Comparison of ENCODE assay signal across 8 cellular contexts in the genomic region with DNA sequence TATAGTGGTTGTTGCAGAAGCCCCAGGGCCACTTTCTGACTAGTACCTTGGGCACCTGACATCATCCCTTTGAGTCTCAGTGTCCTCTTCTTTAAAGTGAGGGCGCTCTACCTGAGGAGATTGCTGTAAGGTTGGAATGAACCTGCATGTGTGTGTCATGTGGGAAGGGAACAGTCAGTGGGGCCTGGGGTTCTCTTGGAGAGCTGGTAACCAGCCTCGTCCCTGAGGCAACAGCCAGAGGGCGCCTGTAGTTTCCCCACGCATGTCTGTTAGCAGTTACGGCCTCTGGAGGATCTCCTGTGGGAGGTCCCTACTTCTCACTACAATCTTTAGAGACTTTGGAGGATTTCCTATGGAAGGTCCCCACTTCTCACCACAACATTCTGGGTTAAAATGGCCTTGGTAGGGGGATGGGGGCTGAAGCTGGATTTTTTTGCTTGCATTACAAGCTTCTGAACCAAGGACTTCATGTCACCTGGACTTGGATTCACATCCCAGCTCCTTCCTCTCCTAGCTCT. TPM values are rescaled to one million over a fixed set of nuclear protein-coding genes. Genes with fewer than 3 reads are reported as not detected.
A peak's percentile ranks its signal among the peaks of the same experiment; 100 is the strongest.
DNase-seq lines count a peak whose midpoint lies in the region; ATAC-seq, FAIRE-seq and TF ChIP-seq lines count a peak whose summit lies in the region.
"Not testable (repeated sequence)": the region's sequence is repeated elsewhere in the genome, so short reads cannot be mapped to it uniquely, and the experiment has no call there.

No MANE protein-coding gene starts in this region.

- H3K4me1 ChIP-seq in A549; iPS DF 6.9 (ENCODE audit: control insufficient read depth, insufficient read depth, low read length); parathyroid adenoma: not testable (repeated sequence)

- H2AFZ ChIP-seq in parathyroid adenoma = peak overlapping the region; percentile 98

- peak overlapping the region; percentile 96; the same call in 1 of the 2 replicates for H3K27ac Mint-ChIP-seq in WTC11

- not testable (repeated sequence) for H3K9ac ChIP-seq in parathyroid adenoma

- not testable (repeated sequence) for FAIRE-seq in A549 (lab: Jason Lieb, UNC)

- peak; percentile 72 to 80 for ATAC-seq in A549
- peak; percentile 7 for ATAC-seq in HG02938 (IDR thresholded peaks at IDR 0.05; ENCODE audit: unreplicated experiment)
- peak; percentile 12 for ATAC-seq in WTC11

- H3K27me3 ChIP-seq in iPS DF 6.9 (ENCODE audit: control insufficient read depth, insufficient read depth, low read length); parathyroid adenoma (ENCODE audit: control insufficient read depth, insufficient read depth, low read length): not testable (repeated sequence)

- not testable (repeated sequence) for H3K9me3 ChIP-seq in A549; iPS DF 6.9 (ENCODE audit: control insufficient read depth, insufficient read depth, low read length); parathyroid adenoma (ENCODE audit: control insufficient read depth, low read length)

- TF ChIP-seq CTCF in A549 (IDR thresholded peaks at IDR 0.05) (peak; percentile 44), GM13976 (IDR thresholded peaks at IDR 0.05; ENCODE audit: borderline replicate concordance, control extremely low read depth, extremely low read depth, insufficient read depth, missing control alignments) (peak; percentile 19), cardiac fibroblast (IDR thresholded peaks at IDR 0.05; ENCODE audit: low read depth, low read length) (peak; percentile 32), parathyroid adenoma (IDR thresholded peaks at IDR 0.05) (peak; percentile 37)
- not testable (repeated sequence) for TF ChIP-seq CTCF in WTC11 (IDR thresholded peaks at IDR 0.05)

- peaks cover 13% of the 10 kb centered on the region for H3K79me2 ChIP-seq in parathyroid adenoma

- not testable (repeated sequence) for H3K36me3 ChIP-seq in iPS DF 6.9 (ENCODE audit: control insufficient read depth, insufficient read depth, low read length); parathyroid adenoma (ENCODE audit: control insufficient read depth, insufficient read depth, low read length)

- H3K4me3 ChIP-seq in A549 = peak overlapping the region; percentile 89
- H3K4me3 ChIP-seq in cardiac fibroblast (replicated peaks in 1 of 2; ENCODE audit: low read depth in 2 of 2, low read length in 2 of 2) = peak overlapping the region; percentile 99
- H3K4me3 ChIP-seq in iPS DF 6.9 (ENCODE audit: low read length) = peak overlapping the region; percentile 82; the same call in 1 of the 2 replicates
- H3K4me3 ChIP-seq in parathyroid adenoma (ENCODE audit: low read depth, low read length) = peak overlapping the region; percentile 78

- 0% methylated on average over 5 of the region's 5 CpGs for whole genome bisulfite sequencing in A549 (ENCODE audit: missing lambda C conversion rate)
- no CpG with 5 or more reads among the region's 5 CpGs for WGBS in iPS DF 6.9 (ENCODE audit: insufficient coverage, insufficient read length)

- peak overlapping the region; percentile 98 for H3K4me3 Mint-ChIP-seq in WTC11

- H3K4me1 Mint-ChIP-seq in WTC11 = peaks cover 13% of the 10 kb centered on the region

- not testable (repeated sequence) for H3K9me3 Mint-ChIP-seq in WTC11

- POLR2A ChIA-PET in A549 (lab: Yijun Ruan, JAX) = interaction anchor here (0.6 to 2.1 kb wide), 5 partner anchors 13 to 238 kb away, joined by 3 to 6 read pairs (median 4); a partner anchor contains a TSS
- POLR2A ChIA-PET in WTC11 (lab: Charles Lee) = not testable (repeated sequence)

- peak overlapping the region; percentile 77 to 92 for H3K27ac ChIP-seq in A549
- not testable (repeated sequence) for H3K27ac ChIP-seq in iPS DF 6.9 (ENCODE audit: low read length); parathyroid adenoma

- CTCF ChIA-PET in A549 (lab: Yijun Ruan, JAX) = interaction anchor here (1.0 to 4.6 kb wide), 9 partner anchors 10 to 326 kb away, joined by 3 to 42 read pairs (median 5); no protein-coding TSS in a partner anchor
- CTCF ChIA-PET in WTC11 (lab: Charles Lee) = interaction anchor here (0.8 to 4.5 kb wide), 6 partner anchors 10 to 589 kb away, joined by 3 to 58 read pairs (median 6); a partner anchor contains a TSS

- in situ Hi-C loops in GM13976 (cut with MboI; ENCODE audit: low sequenced_read_pairs, unreplicated experiment) = not testable (repeated sequence)

- not testable (repeated sequence) for TF ChIP-seq RAD21 in A549 (conservative IDR thresholded peaks at IDR 0.05 in 1 of 2, IDR thresholded peaks at IDR 0.05 in 1 of 2)

- not testable (repeated sequence) for TF ChIP-seq POLR2A in A549 (IDR thresholded peaks at IDR 0.05; ENCODE audit: low read length)

- H3K36me3 Mint-ChIP-seq in WTC11 = not testable (repeated sequence)

- DNase-seq in A549 (ENCODE audit: low read depth in 1 of 2, low spot score in 1 of 2) = peak in 1 of 2 experiments; percentile 56
- DNase-seq in GM13976 (ENCODE audit: low spot score); WTC11 (ENCODE audit: low spot score); iPS DF 6.9 (ENCODE audit: low read depth, low spot score): not testable (repeated sequence)
- DNase-seq in NCI-H2107 treated with DMSO at 0.1 percent for 48 hours (lab: John Stamatoyannopoulos, UW; ENCODE audit: unreplicated experiment) = peak; percentile 13
- peak; percentile 48 to 55 for DNase-seq in cardiac fibroblast (ENCODE audit: low read depth in 2 of 2)

- not testable (repeated sequence) for TF ChIP-seq EP300 in A549 (IDR thresholded peaks at IDR 0.05)

- H3K27me3 Mint-ChIP-seq in WTC11 (ENCODE audit: low read depth) = peaks cover 19% of the 10 kb centered on the region

- peak overlapping the region; percentile 76 for H3K4me2 ChIP-seq in A549
- H3K4me2 ChIP-seq in parathyroid adenoma (ENCODE audit: low read length) = peak overlapping the region; percentile 92

TF ChIP-seq in A549, 52 proteins besides CTCF, POLR2A, EP300 and RAD21:
- TF ChIP-seq SMC3 (IDR thresholded peaks at IDR 0.05) = 0 out of 3 replicates have a peak, but pooled peaks have one; percentile 12

RNA-seq across cellular contexts. Expression of a gene that starts 0.8 kb away (rescaled TPM):
- polyA plus RNA-seq in A549 (2011; rRNA removed) (33.0 and 35.2 TPM in 2 replicates), A549 (2017; fragmentation: RNase III; extraction: RNeasy Plus Mini Kit Qiagen cat#74134 plus additional on column Dnase treatment) (25.8 to 30.6 TPM (median 28.1 TPM) in 3 replicates)
- 38.9 and 40.1 TPM in 2 replicates for polyA plus RNA-seq in A549 (2012; cell fraction: cytosol; rRNA removed)
- 61.7 and 65.6 TPM in 2 replicates for polyA plus RNA-seq in A549 (2012; cell fraction: nucleus; rRNA removed)
- 45.1 and 49.6 TPM in 2 replicates for polyA minus RNA-seq in A549 (2011; rRNA and poly(A)+ RNA removed)
- total RNA-seq in WTC11 (2021) = 39.8 to 47.9 TPM (median 45.4 TPM) in 3 replicates

Comparison
In these comparisons a context has a peak if more than half of its experiments do, and no peak if none do; other contexts are left out.
1. ATAC-seq: peak in every context shown above with its lines; median percentile 76 in A549; 12 in WTC11; 7 in HG02938.